In the genomic region with DNA sequence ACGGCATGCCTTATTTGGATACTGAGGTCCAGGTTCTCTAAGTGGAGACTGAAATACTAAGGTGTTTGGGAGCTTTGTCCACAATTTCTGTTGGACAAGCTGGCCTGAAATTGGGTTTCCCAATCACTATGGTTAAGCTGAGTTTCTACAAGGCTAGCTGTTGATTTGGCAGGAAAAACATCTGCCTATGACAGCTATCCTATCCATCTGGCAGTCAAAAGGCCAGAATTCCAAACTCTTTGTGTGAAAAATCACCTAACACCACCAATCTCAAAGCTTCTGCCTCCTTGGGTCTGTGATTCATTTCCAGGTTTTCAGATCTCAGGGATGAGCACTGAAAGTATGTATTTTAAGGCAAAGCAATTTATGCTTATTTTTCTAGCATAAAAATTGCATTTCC, we compare ENCODE assay signal across 20 cellular contexts. TPM values are rescaled to one million over a fixed set of nuclear protein-coding genes. Genes with fewer than 3 reads are reported as not detected.
DNase-seq lines count a peak whose midpoint lies in the region; ATAC-seq lines count a peak whose summit lies in the region.
"Had no signal": no experiment of that assay in that cellular context is flagged by ENCODE, and none has a peak within 500 bp of the region (broad histone marks: within the 10 kb centered on the region; RNA-seq: fewer than 3 reads in every experiment).

No MANE protein-coding gene starts in this region.

- no peak overlapping the region for H3K9ac ChIP-seq in adipocyte (ENCODE audit: low read length)

- 70 to 95% methylated on average over 1 of the region's 1 CpG for WGBS in mesodermal cell (ENCODE audit: insufficient coverage in 2 of 2), 2 experiments

- H3K4me1 ChIP-seq in adipocyte (ENCODE audit: control insufficient read depth, insufficient read depth, low read length) (peaks cover 32% of the 10 kb centered on the region), mesodermal cell (ENCODE audit: control insufficient read depth, insufficient read depth, low read length, poor library complexity, severe bottlenecking) (peaks cover 20% of the 10 kb centered on the region)
- H3K4me1 ChIP-seq: tibial artery had no signal

- peak overlapping the region; percentile 3 for H3K4me3 ChIP-seq in adipocyte (ENCODE audit: low read length)
- no peak overlapping the region for H3K4me3 ChIP-seq in mesodermal cell (ENCODE audit: extremely low read depth, insufficient read depth, low read length, poor library complexity, severe bottlenecking)
- H3K4me3 ChIP-seq: tibial artery had no signal

- peak; percentile 54 for DNase-seq in AG20443 (ENCODE audit: low spot score)
- DNase-seq in EL, result peak; percentile 53
- DNase-seq in adipocyte (ENCODE audit: low read depth), result peak; percentile 34
- DNase-seq in activated CD8-positive, alpha-beta memory T cell treated with anti-CD3 and anti-CD28 coated beads, Interleukin-2, amount 50 U/mL, for 48 hours, result no peak
- DNase-seq in amniotic stem cell (lab: John Stamatoyannopoulos, UW), result no peak
- DNase-seq: activated CD8-positive, alpha-beta T cell treated with anti-CD3 and anti-CD28 coated beads for 36 hours; activated naive CD4-positive, alpha-beta T cell treated with anti-CD3 and anti-CD28 coated beads for 36 hours; activated T-cell treated with anti-CD3 and anti-CD28 coated beads, Interleukin-2, amount 50 U/mL, for 1 hour; cerebellar nuclear complex; Karpas-422; NCI-H1048; NCI-H2171; NCI-H748 treated with DMSO at 0.1 percent for 48 hours; OCI-M1; T-cell; tibial artery had no signal

- H3K9me3 ChIP-seq in adipocyte (ENCODE audit: control insufficient read depth, low read length) (no peaks in the 10 kb centered on the region), mesodermal cell (ENCODE audit: control insufficient read depth, low read length) (no peaks in the 10 kb centered on the region)
- H3K9me3 ChIP-seq: tibial artery had no signal

- peaks cover 3% of the 10 kb centered on the region for H3K27me3 ChIP-seq in adipocyte (replicated peaks; ENCODE audit: control insufficient read depth, insufficient read depth, low read length)
- H3K27me3 ChIP-seq: tibial artery had no signal

- ATAC-seq in GM19455 (IDR thresholded peaks at IDR 0.05; ENCODE audit: unreplicated experiment) (no peak), GM19463 (IDR thresholded peaks at IDR 0.05; ENCODE audit: unreplicated experiment) (no peak)
- ATAC-seq: activated CD4-positive, CD25-positive, alpha-beta regulatory T cell treated with anti-CD3 and anti-CD28 coated beads, Interleukin-2, amount 50 U/mL, for 24 hours; activated CD8-positive, alpha-beta T cell treated with anti-CD3 and anti-CD28 coated beads for 36 hours; T-cell had no signal

- H3K36me3 ChIP-seq in adipocyte (ENCODE audit: control insufficient read depth, insufficient read depth, low read length, severe bottlenecking) (no peaks in the 10 kb centered on the region), mesodermal cell (ENCODE audit: control insufficient read depth, insufficient read depth, low read length) (no peaks in the 10 kb centered on the region)
- H3K36me3 ChIP-seq: tibial artery had no signal

- peak overlapping the region; percentile 45 for H3K27ac ChIP-seq in mesodermal cell (ENCODE audit: low read depth, low read length, severe bottlenecking)
- H3K27ac ChIP-seq: tibial artery had no signal

RNA-seq across cellular contexts. Expression of a gene that starts 16.2 kb away (rescaled TPM):
- polyA plus RNA-seq in mesodermal cell (2013, experiment 1 of 2), result 2.4 TPM
- polyA plus RNA-seq in mesodermal cell (2013, experiment 2 of 2), result 1.9 TPM

Comparison
In these comparisons a context has a peak if more than half of its experiments do, and no peak if none do; other contexts are left out.
1. DNase-seq: peak in AG20443 (single experiment), EL (single experiment) and adipocyte (single experiment); none in activated CD8-positive, alpha-beta memory T cell treated with anti-CD3 and anti-CD28 coated beads, Interleukin-2, amount 50 U/mL, for 48 hours (single experiment) and amniotic stem cell (single experiment).